Comparison of ENCODE assay signal across 15 cellular contexts in the genomic region with DNA sequence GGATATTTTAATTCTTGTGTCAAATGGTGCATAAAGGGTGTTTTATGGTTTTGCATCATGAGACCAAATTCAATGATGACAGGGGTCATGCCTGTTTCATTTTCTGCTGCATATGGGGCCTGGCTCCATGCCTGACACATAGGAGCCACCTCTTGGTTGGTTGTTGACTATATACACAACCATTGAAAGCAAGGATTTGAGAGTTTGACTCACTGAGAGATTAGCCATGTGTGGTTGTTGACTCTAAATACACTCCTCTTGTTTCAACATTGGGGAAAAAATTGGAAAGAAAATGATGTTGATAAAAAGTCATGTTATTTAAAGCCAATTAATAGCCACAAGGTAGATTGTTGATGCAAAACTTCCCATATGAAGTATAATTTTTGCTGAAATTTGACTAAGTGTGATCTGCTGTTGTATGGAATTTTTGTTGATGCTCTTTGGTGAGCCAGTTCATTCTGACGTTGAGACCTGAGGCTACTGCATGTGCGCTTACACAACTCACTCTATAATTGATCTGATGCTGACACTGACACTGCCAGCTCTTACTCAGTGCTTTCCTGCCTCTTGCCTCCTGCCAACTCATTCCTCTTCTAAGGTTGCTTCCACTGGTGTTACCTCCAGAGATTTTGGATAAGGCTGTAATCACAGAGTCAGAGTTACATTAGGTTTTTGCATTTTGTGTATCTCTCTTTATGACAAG.
DNase-seq lines count a peak whose midpoint lies in the region; ATAC-seq and TF ChIP-seq lines count a peak whose summit lies in the region.
"Had no signal": no experiment of that assay in that cellular context is flagged by ENCODE, and none has a peak within 500 bp of the region (broad histone marks: within the 10 kb centered on the region; RNA-seq: fewer than 3 reads in every experiment).

No MANE protein-coding gene starts in this region.

- H3K4me3 Mint-ChIP-seq in HFFc6 = peak overlapping the region; percentile 53
- no peak overlapping the region for H3K4me3 Mint-ChIP-seq in activated naive CD4-positive, alpha-beta T cell treated with anti-CD3 and anti-CD28 coated beads for 36 hours
- H3K4me3 Mint-ChIP-seq: B cell had no signal

- H3K27ac Mint-ChIP-seq in HFFc6 = peak overlapping the region; percentile 96
- H3K27ac Mint-ChIP-seq in activated naive CD4-positive, alpha-beta T cell treated with anti-CD3 and anti-CD28 coated beads for 36 hours = no peak overlapping the region
- H3K27ac Mint-ChIP-seq: B cell had no signal

- no peaks in the 10 kb centered on the region for H3K27me3 ChIP-seq in adipocyte (replicated peaks; ENCODE audit: control insufficient read depth, insufficient read depth, low read length)

- no peak overlapping the region for H3K9ac ChIP-seq in adipocyte (ENCODE audit: low read length)

- H3K9me3 ChIP-seq in adipocyte (ENCODE audit: control insufficient read depth, low read length) = no peaks in the 10 kb centered on the region

- CTCF ChIA-PET in activated naive CD4-positive, alpha-beta T cell treated with anti-CD3 and anti-CD28 coated beads for 36 hours (lab: Charles Lee) = no interaction called here

- H3K4me3 ChIP-seq in adipocyte (ENCODE audit: low read length) = no peak overlapping the region

- no peaks in the 10 kb centered on the region for H3K36me3 Mint-ChIP-seq in HFFc6 (ENCODE audit: low read depth)
- no peaks in the 10 kb centered on the region for H3K36me3 Mint-ChIP-seq in activated naive CD4-positive, alpha-beta T cell treated with anti-CD3 and anti-CD28 coated beads for 36 hours (ENCODE audit: low read depth)

- peaks cover 83% of the 10 kb centered on the region for H3K4me1 Mint-ChIP-seq in HFFc6 (ENCODE audit: low read depth)
- no peaks in the 10 kb centered on the region for H3K4me1 Mint-ChIP-seq in activated naive CD4-positive, alpha-beta T cell treated with anti-CD3 and anti-CD28 coated beads for 36 hours (ENCODE audit: low read depth)

- no peak for ATAC-seq in HG03095 (IDR thresholded peaks at IDR 0.05; ENCODE audit: unreplicated experiment)

- H3K27me3 Mint-ChIP-seq in HFFc6 (ENCODE audit: insufficient read depth) = no peaks in the 10 kb centered on the region
- no peaks in the 10 kb centered on the region for H3K27me3 Mint-ChIP-seq in activated naive CD4-positive, alpha-beta T cell treated with anti-CD3 and anti-CD28 coated beads for 36 hours (ENCODE audit: low read depth)
- H3K27me3 Mint-ChIP-seq: B cell had no signal

- intact Hi-C loops in activated naive CD4-positive, alpha-beta T cell treated with anti-CD3 and anti-CD28 coated beads for 36 hours (cut with micrococcal nuclease) = no loop called here

- peaks cover 88% of the 10 kb centered on the region for H3K4me1 ChIP-seq in adipocyte (ENCODE audit: control insufficient read depth, insufficient read depth, low read length)

- no peak for TF ChIP-seq CTCF in HFFc6 (IDR thresholded peaks at IDR 0.05)

- no peaks in the 10 kb centered on the region for H3K9me3 Mint-ChIP-seq in HFFc6
- no peaks in the 10 kb centered on the region for H3K9me3 Mint-ChIP-seq in activated naive CD4-positive, alpha-beta T cell treated with anti-CD3 and anti-CD28 coated beads for 36 hours

- H3K36me3 ChIP-seq in adipocyte (ENCODE audit: control insufficient read depth, insufficient read depth, low read length, severe bottlenecking) = no peaks in the 10 kb centered on the region

- peak; percentile 36 for DNase-seq in AG08395 (ENCODE audit: low spot score)
- DNase-seq in HFFc6 = peak; percentile 83
- DNase-seq in adipocyte (ENCODE audit: low read depth) = peak; percentile 69
- DNase-seq in iris pigment epithelial cell (ENCODE audit: low read depth) = peak; percentile 59
- no peak for DNase-seq in stimulated activated CD8-positive, alpha-beta memory T cell treated with anti-CD3 and anti-CD28 coated beads, Interleukin-4, amount 100 ng/mL, for 48 hours
- DNase-seq in activated naive CD4-positive, alpha-beta T cell treated with anti-CD3 and anti-CD28 coated beads for 36 hours = no peak
- DNase-seq in stimulated activated CD4-positive, alpha-beta T cell treated with anti-CD3 and anti-CD28 coated beads, Interleukin-12 subunit alpha, Interleukin-12 subunit beta, amount 100 ng/mL, for 4 hours = no peak
- DNase-seq: central memory CD4-positive, alpha-beta T cell; GOT3; midbrain; NCI-H1048; NCI-H345; stimulated activated CD4-positive, alpha-beta T cell treated with anti-CD3 and anti-CD28 coated beads, Interleukin-2, amount 100 ng/mL, for 24 hours had no signal

Comparison
In these comparisons a context has a peak if more than half of its experiments do, and no peak if none do; other contexts are left out.
1. DNase-seq: peak in AG08395 (single experiment), HFFc6 (single experiment), adipocyte (single experiment) and iris pigment epithelial cell (single experiment); none in stimulated activated CD8-positive, alpha-beta memory T cell treated with anti-CD3 and anti-CD28 coated beads, Interleukin-4, amount 100 ng/mL, for 48 hours (single experiment), activated naive CD4-positive, alpha-beta T cell treated with anti-CD3 and anti-CD28 coated beads for 36 hours (single experiment) and stimulated activated CD4-positive, alpha-beta T cell treated with anti-CD3 and anti-CD28 coated beads, Interleukin-12 subunit alpha, Interleukin-12 subunit beta, amount 100 ng/mL, for 4 hours (single experiment).